ENCODE assay signal across 1 cellular context in genomic region chr12:92947589-92948215, GRCh38.
TF ChIP-seq lines count a peak whose summit lies in the region.

No MANE protein-coding gene starts in this region.

TF ChIP-seq in HepG2, 621 proteins besides CTCF, POLR2A, EP300 and RAD21 (continued from another document):
- TF ChIP-seq KAT2B (IDR thresholded peaks at IDR 0.05; ENCODE audit: borderline replicate concordance, low read depth, low read length), result no peak
- peak; percentile 54 for TF ChIP-seq PAXIP1 (CRISPR knock-in tag; conservative IDR thresholded peaks at IDR 0.05)
- TF ChIP-seq HMGXB3 (CRISPR knock-in tag; IDR thresholded peaks at IDR 0.05; ENCODE audit: borderline replicate concordance), result no peak
- no peak for TF ChIP-seq ZNF142 (CRISPR knock-in tag; IDR thresholded peaks at IDR 0.05)
- TF ChIP-seq SP5 (CRISPR knock-in tag; IDR thresholded peaks at IDR 0.05; ENCODE audit: borderline replicate concordance, low read depth), result peak; percentile 78; the same call in 1 of the 2 replicates
- no peak for TF ChIP-seq RARA (CRISPR knock-in tag; IDR thresholded peaks at IDR 0.05)
- TF ChIP-seq TEF (CRISPR knock-in tag; IDR thresholded peaks at IDR 0.05), result no peak
- TF ChIP-seq ZNF362 (CRISPR knock-in tag; IDR thresholded peaks at IDR 0.05; ENCODE audit: borderline replicate concordance), result peak; percentile 29; the same call in 1 of the 2 replicates
